8 cellular contexts compared by ENCODE assay signal in genomic region chrX:40146471-40147398, GRCh38. TPM values are rescaled to one million over a fixed set of nuclear protein-coding genes. Genes with fewer than 3 reads are reported as not detected.
A peak's percentile ranks its signal among the peaks of the same experiment; 100 is the strongest.
DNase-seq lines count a peak whose midpoint lies in the region; ATAC-seq and TF ChIP-seq lines count a peak whose summit lies in the region.

No MANE protein-coding gene starts in this region.

- peaks cover 4 to 8% of the 10 kb centered on the region in 2 donors for H3K4me1 Mint-ChIP-seq in effector memory CD8-positive, alpha-beta T cell (ENCODE audit: low read depth in 2 of 2)

- TF ChIP-seq CTCF in Peyer's patch (IDR thresholded peaks at IDR 0.05) (no peak), mucosa of descending colon (IDR thresholded peaks at IDR 0.05) (no peak)

- no peaks in the 10 kb centered on the region for H3K9me3 ChIP-seq in Peyer's patch
- no peaks in the 10 kb centered on the region for H3K9me3 ChIP-seq in mucosa of descending colon

- H3K9me3 Mint-ChIP-seq in effector memory CD8-positive, alpha-beta T cell, result no peaks in the 10 kb centered on the region

- DNase-seq in NCI-H2196 (lab: John Stamatoyannopoulos, UW; ENCODE audit: unreplicated experiment), result peak; percentile 11
- DNase-seq in NCI-H2196 treated with DMSO at 0.1 percent for 48 hours (lab: John Stamatoyannopoulos, UW; ENCODE audit: unreplicated experiment), result no peak
- DNase-seq in Peyer's patch, result peak in 2 of 3 donors; percentile 58 to 65
- no peak for DNase-seq in effector memory CD8-positive, alpha-beta T cell
- DNase-seq in mucosa of descending colon, result peak in 2 of 3 donors; percentile 33 to 42
- DNase-seq in AG08395 (ENCODE audit: low spot score), result no peak

- peak overlapping the region; percentile 25 to 56 (median 46) for H3K4me3 ChIP-seq in Peyer's patch
- H3K4me3 ChIP-seq in mucosa of descending colon, result no peak overlapping the region
- peak overlapping the region; percentile 42 for H3K4me3 ChIP-seq in urinary bladder (ENCODE audit: low read depth, low read length)

- no peak overlapping the region for H3K27ac Mint-ChIP-seq in effector memory CD8-positive, alpha-beta T cell

- no peak for TF ChIP-seq POLR2A in Peyer's patch (IDR thresholded peaks at IDR 0.05)

- 26% methylated on average over 74 of the region's 76 CpGs for WGBS in urinary bladder

- H3K36me3 ChIP-seq in Peyer's patch, result no peaks in the 10 kb centered on the region
- H3K36me3 ChIP-seq in mucosa of descending colon (ENCODE audit: low read depth), result no peaks in the 10 kb centered on the region
- H3K36me3 ChIP-seq in urinary bladder (ENCODE audit: insufficient read depth), result no peaks in the 10 kb centered on the region

- H3K27ac ChIP-seq in Peyer's patch (peak overlapping the region in 1 of 4 donors; percentile 38), urinary bladder (ENCODE audit: low read depth) (no peak overlapping the region)

- ATAC-seq in effector memory CD8-positive, alpha-beta T cell (replicated peaks), result peak; percentile 77
- ATAC-seq in mucosa of descending colon (peak; percentile 52), GM18861 (IDR thresholded peaks at IDR 0.05; ENCODE audit: unreplicated experiment) (no peak)

- H3K36me3 Mint-ChIP-seq in effector memory CD8-positive, alpha-beta T cell (ENCODE audit: insufficient read depth), result peaks cover 5% of the 10 kb centered on the region

- intact Hi-C loops in mucosa of descending colon (cut with DNase I, micrococcal nuclease), result no loop called here

- H3K4me1 ChIP-seq in Peyer's patch (peaks cover 0 to 13% (median 0%) of the 10 kb centered on the region in 4 donors), mucosa of descending colon (ENCODE audit: low read depth) (peaks cover 6% of the 10 kb centered on the region), urinary bladder (ENCODE audit: insufficient read depth) (peaks cover under 1% of the 10 kb centered on the region)

- H3K27me3 ChIP-seq in Peyer's patch, result no peaks in the 10 kb centered on the region

- H3K4me3 Mint-ChIP-seq in effector memory CD8-positive, alpha-beta T cell, result peak overlapping the region in 1 of 2 donors; percentile 41

- H3K27me3 Mint-ChIP-seq in effector memory CD8-positive, alpha-beta T cell, result no peaks in the 10 kb centered on the region

RNA-seq across cellular contexts. Expression of gene BCOR, which starts 49.0 kb away (rescaled TPM):
- total RNA-seq in Peyer's patch (10 to 100 TPM; 19.8 to 32.2 (median 26.0) TPM), mucosa of descending colon (10 to 100 TPM; 18.7 to 26.3 (median 23.6) TPM), urinary bladder (26.5 TPM)
- polyA plus RNA-seq in urinary bladder, result 20.8 TPM

Comparison
In these comparisons a context has a peak if more than half of its experiments do, and no peak if none do; other contexts are left out.
1. DNase-seq: peak in NCI-H2196 (single experiment), Peyer's patch (2 of 3) and mucosa of descending colon (2 of 3); none in NCI-H2196 treated with DMSO at 0.1 percent for 48 hours (single experiment), effector memory CD8-positive, alpha-beta T cell (0 of 3) and AG08395 (single experiment).